In genomic region chr1:154607748-154608521, GRCh38 we compare ENCODE assay signal across 1 cellular context.
TF ChIP-seq lines count a peak whose summit lies in the region.

ADAR (minus strand) TSS chr1:154608186; CDS start chr1:154608006, 180 bp downstream.

TF ChIP-seq in HepG2, 621 proteins besides CTCF, POLR2A, EP300 and RAD21 (continued from another document and continues in another):
- TF ChIP-seq ZBED4 (CRISPR knock-in tag; IDR thresholded peaks at IDR 0.05; ENCODE audit: borderline replicate concordance) (0 out of 2 replicates have a peak, but pooled peaks have one; percentile 51), ARNTL (CRISPR knock-in tag; IDR thresholded peaks at IDR 0.05) (no peak), ZSCAN21 (CRISPR knock-in tag; IDR thresholded peaks at IDR 0.05; ENCODE audit: borderline replicate concordance) (0 out of 2 replicates have a peak, but pooled peaks have one; percentile 69), ATF6 (CRISPR knock-in tag; conservative IDR thresholded peaks at IDR 0.05) (no peak), ZNF136 (CRISPR knock-in tag; IDR thresholded peaks at IDR 0.05; ENCODE audit: low read depth) (no peak), YY1 (IDR thresholded peaks at IDR 0.05; ENCODE audit: insufficient read depth, insufficient replicate concordance, low read depth, low read length) (peak; percentile 86), ATF2 (CRISPR knock-in tag; IDR thresholded peaks at IDR 0.05) (no peak), ZNF441 (CRISPR knock-in tag; IDR thresholded peaks at IDR 0.05; ENCODE audit: borderline replicate concordance) (no peak; the same call in none of the 2 replicates), GABPA (IDR thresholded peaks at IDR 0.05; ENCODE audit: low read depth, low read length) (no peak), GABPA (CRISPR knock-in tag; IDR thresholded peaks at IDR 0.05; ENCODE audit: low read depth) (peak; percentile 41), THYN1 (CRISPR knock-in tag; IDR thresholded peaks at IDR 0.05; ENCODE audit: borderline replicate concordance, low read depth) (no peak), DPF2 (CRISPR knock-in tag; IDR thresholded peaks at IDR 0.05; ENCODE audit: borderline replicate concordance, low read depth) (no peak), TGIF2 (CRISPR knock-in tag; IDR thresholded peaks at IDR 0.05) (no peak), ZNF609 (CRISPR knock-in tag; IDR thresholded peaks at IDR 0.05; ENCODE audit: borderline replicate concordance) (no peak), MAF1 (CRISPR knock-in tag; IDR thresholded peaks at IDR 0.05; ENCODE audit: borderline replicate concordance) (no peak), ZNF879 (CRISPR knock-in tag; IDR thresholded peaks at IDR 0.05) (no peak), ZNF326 (CRISPR knock-in tag; IDR thresholded peaks at IDR 0.05; ENCODE audit: borderline replicate concordance) (no peak), ZNF24 (IDR thresholded peaks at IDR 0.05) (no peak), ZNF34 (CRISPR knock-in tag; IDR thresholded peaks at IDR 0.05; ENCODE audit: borderline replicate concordance) (0 out of 2 replicates have a peak, but pooled peaks have one; percentile 20), ZNF383 (CRISPR knock-in tag; IDR thresholded peaks at IDR 0.05; ENCODE audit: borderline replicate concordance) (no peak), FOXA3 (CRISPR knock-in tag; IDR thresholded peaks at IDR 0.05) (no peak), HMG20A (CRISPR knock-in tag; IDR thresholded peaks at IDR 0.05; ENCODE audit: borderline replicate concordance) (no peak), ZNF292 (CRISPR knock-in tag; IDR thresholded peaks at IDR 0.05; ENCODE audit: borderline replicate concordance, low read depth) (no peak; the same call in 1 of the 2 replicates), ZNF674 (CRISPR knock-in tag; IDR thresholded peaks at IDR 0.05; ENCODE audit: low read depth) (no peak), GZF1 (CRISPR knock-in tag; IDR thresholded peaks at IDR 0.05) (no peak), YEATS2 (CRISPR knock-in tag; IDR thresholded peaks at IDR 0.05; ENCODE audit: borderline replicate concordance) (no peak), ZNF563 (CRISPR knock-in tag; IDR thresholded peaks at IDR 0.05) (0 out of 2 replicates have a peak, but pooled peaks have one; percentile 33), ZBTB38 (CRISPR knock-in tag; IDR thresholded peaks at IDR 0.05) (peak; percentile 68; the same call in 1 of the 2 replicates), ISL2 (CRISPR knock-in tag; IDR thresholded peaks at IDR 0.05) (no peak), KAT7 (CRISPR knock-in tag; IDR thresholded peaks at IDR 0.05; ENCODE audit: borderline replicate concordance) (peak; percentile 22; the same call in 1 of the 2 replicates), UBTF (CRISPR knock-in tag; IDR thresholded peaks at IDR 0.05) (peak; percentile 80), EEA1 (CRISPR knock-in tag; IDR thresholded peaks at IDR 0.05; ENCODE audit: borderline replicate concordance) (no peak), ZNF672 (CRISPR knock-in tag; IDR thresholded peaks at IDR 0.05) (no peak), CREB3 (CRISPR knock-in tag; IDR thresholded peaks at IDR 0.05) (no peak), ZXDC (CRISPR knock-in tag; IDR thresholded peaks at IDR 0.05) (0 out of 2 replicates have a peak, but pooled peaks have one; percentile 34), TBP (CRISPR knock-in tag; IDR thresholded peaks at IDR 0.05) (no peak), SALL2 (CRISPR knock-in tag; IDR thresholded peaks at IDR 0.05) (peak; percentile 23), PLSCR1 (CRISPR knock-in tag; IDR thresholded peaks at IDR 0.05; ENCODE audit: borderline replicate concordance) (no peak), TOPORS (CRISPR knock-in tag; IDR thresholded peaks at IDR 0.05) (no peak), SOX6 (IDR thresholded peaks at IDR 0.05) (no peak), SOX6 (CRISPR knock-in tag; IDR thresholded peaks at IDR 0.05) (peak; percentile 8; the same call in 1 of the 2 replicates), NPAS2 (CRISPR knock-in tag; IDR thresholded peaks at IDR 0.05; ENCODE audit: borderline replicate concordance) (no peak), MIER2 (CRISPR knock-in tag; IDR thresholded peaks at IDR 0.05) (0 out of 2 replicates have a peak, but pooled peaks have one; percentile 15)
